24 cellular contexts compared by ENCODE assay signal in the genomic region with DNA sequence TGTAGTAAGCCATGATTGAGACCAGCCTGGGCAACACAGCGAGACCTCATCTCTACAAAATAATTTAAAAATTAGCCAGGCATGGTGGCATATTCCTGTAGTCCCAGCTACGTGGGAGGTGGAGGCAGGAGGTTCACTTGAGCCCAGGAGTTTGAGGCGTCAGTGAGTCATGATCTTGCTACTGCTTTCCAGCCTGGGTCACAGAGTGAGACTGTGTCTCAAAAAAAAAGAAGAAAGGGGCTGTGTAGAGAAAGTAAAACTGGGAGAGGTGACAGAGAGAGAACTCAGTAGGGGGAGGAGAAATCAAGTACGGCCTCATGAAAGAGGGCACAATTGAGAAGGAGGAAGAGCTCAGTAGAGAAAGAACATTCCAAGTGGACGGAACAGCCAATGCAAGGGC. TPM values are rescaled to one million over a fixed set of nuclear protein-coding genes. Genes with fewer than 3 reads are reported as not detected.
DNase-seq lines count a peak whose midpoint lies in the region; ATAC-seq, FAIRE-seq and TF ChIP-seq lines count a peak whose summit lies in the region.
"Had no signal": no experiment of that assay in that cellular context is flagged by ENCODE, and none has a peak within 500 bp of the region (broad histone marks: within the 10 kb centered on the region; RNA-seq: fewer than 3 reads in every experiment).

No MANE protein-coding gene starts in this region.

- H3K4me3 ChIP-seq in NB4 (ENCODE audit: low read depth, low read length), result no peak overlapping the region
- H3K4me3 ChIP-seq: HAP-1, K562, left lung, MG63, pancreas, upper lobe of left lung had no signal

- no peak for TF ChIP-seq POLR2A in NB4 (IDR thresholded peaks at IDR 0.05; ENCODE audit: extremely low read depth, insufficient read length)

- no peak for TF ChIP-seq CTCF in CD14-positive monocyte (IDR thresholded peaks at IDR 0.05)
- TF ChIP-seq CTCF in NB4 (IDR thresholded peaks at IDR 0.05; ENCODE audit: low read depth, low read length), result no peak

- peak overlapping the region; percentile 81 for H3K27ac Mint-ChIP-seq in T-helper 2 cell treated with Interferon-gamma antibody and Interleukin-4, amounts not matched to agents 5 μg/mL and 100 μg/mL, for 36 hours
- peak overlapping the region in 4 of 7 donors; percentile 10 to 80 (median 32) for H3K27ac Mint-ChIP-seq in CD14-positive monocyte
- peak overlapping the region; percentile 43 for H3K27ac Mint-ChIP-seq in activated naive CD8-positive, alpha-beta T cell treated with anti-CD3 and anti-CD28 coated beads, Interleukin-2, amount 50 U/mL, for 24 hours

- no peaks in the 10 kb centered on the region for H3K27me3 Mint-ChIP-seq in T-helper 2 cell treated with Interferon-gamma antibody and Interleukin-4, amounts not matched to agents 5 μg/mL and 100 μg/mL, for 36 hours (ENCODE audit: low read depth)
- no peaks in the 10 kb centered on the region for H3K27me3 Mint-ChIP-seq in CD14-positive monocyte (ENCODE audit: low read depth in 3 of 3)
- no peaks in the 10 kb centered on the region for H3K27me3 Mint-ChIP-seq in activated naive CD8-positive, alpha-beta T cell treated with anti-CD3 and anti-CD28 coated beads, Interleukin-2, amount 50 U/mL, for 24 hours
- H3K27me3 Mint-ChIP-seq: naive thymus-derived CD8-positive, alpha-beta T cell had no signal

- H3K9me3 Mint-ChIP-seq in T-helper 2 cell treated with Interferon-gamma antibody and Interleukin-4, amounts not matched to agents 5 μg/mL and 100 μg/mL, for 36 hours, result no peaks in the 10 kb centered on the region
- no peaks in the 10 kb centered on the region for H3K9me3 Mint-ChIP-seq in CD14-positive monocyte
- H3K9me3 Mint-ChIP-seq in activated naive CD8-positive, alpha-beta T cell treated with anti-CD3 and anti-CD28 coated beads, Interleukin-2, amount 50 U/mL, for 24 hours, result no peaks in the 10 kb centered on the region
- H3K9me3 Mint-ChIP-seq: naive thymus-derived CD8-positive, alpha-beta T cell had no signal

- H3K36me3 Mint-ChIP-seq in T-helper 2 cell treated with Interferon-gamma antibody and Interleukin-4, amounts not matched to agents 5 μg/mL and 100 μg/mL, for 36 hours (ENCODE audit: low read depth), result no peaks in the 10 kb centered on the region
- peaks cover 36 to 40% of the 10 kb centered on the region in 2 donors for H3K36me3 Mint-ChIP-seq in CD14-positive monocyte
- peaks cover 2% of the 10 kb centered on the region for H3K36me3 Mint-ChIP-seq in activated naive CD8-positive, alpha-beta T cell treated with anti-CD3 and anti-CD28 coated beads, Interleukin-2, amount 50 U/mL, for 24 hours (ENCODE audit: low read depth)

- intact Hi-C loops in CD14-positive monocyte (cut with micrococcal nuclease), result no loop called here

- H3K4me1 Mint-ChIP-seq in T-helper 2 cell treated with Interferon-gamma antibody and Interleukin-4, amounts not matched to agents 5 μg/mL and 100 μg/mL, for 36 hours (ENCODE audit: low read depth), result peaks cover 22% of the 10 kb centered on the region
- peaks cover 22% of the 10 kb centered on the region for H3K4me1 Mint-ChIP-seq in CD14-positive monocyte
- peaks cover 25% of the 10 kb centered on the region for H3K4me1 Mint-ChIP-seq in activated naive CD8-positive, alpha-beta T cell treated with anti-CD3 and anti-CD28 coated beads, Interleukin-2, amount 50 U/mL, for 24 hours

- peak overlapping the region; percentile 20 for H3K4me3 Mint-ChIP-seq in T-helper 2 cell treated with Interferon-gamma antibody and Interleukin-4, amounts not matched to agents 5 μg/mL and 100 μg/mL, for 36 hours
- no peak overlapping the region for H3K4me3 Mint-ChIP-seq in CD14-positive monocyte
- H3K4me3 Mint-ChIP-seq in activated naive CD8-positive, alpha-beta T cell treated with anti-CD3 and anti-CD28 coated beads, Interleukin-2, amount 50 U/mL, for 24 hours, result no peak overlapping the region
- H3K4me3 Mint-ChIP-seq: naive thymus-derived CD8-positive, alpha-beta T cell had no signal

- no peak for FAIRE-seq in RCC 7860 (lab: Jason Lieb, UNC)
- FAIRE-seq: K562, pancreas had no signal

- no peak for DNase-seq in T-helper 2 cell treated with Interferon-gamma antibody and Interleukin-4, amounts not matched to agents 5 μg/mL and 100 μg/mL, for 36 hours (ENCODE audit: low spot score)
- DNase-seq in T-helper 2 cell, result no peak
- DNase-seq in CD14-positive monocyte (ENCODE audit: low spot score), result no peak
- peak; percentile 14 for DNase-seq in NB4 (ENCODE audit: low read depth)
- DNase-seq in activated naive CD8-positive, alpha-beta T cell treated with anti-CD3 and anti-CD28 coated beads, Interleukin-2, amount 50 U/mL, for 24 hours, result no peak
- no peak for DNase-seq in NCI-H1694 treated with DMSO at 0.1 percent for 48 hours (lab: John Stamatoyannopoulos, UW)
- no peak for DNase-seq in RCC 7860 (ENCODE audit: low spot score)
- no peak for DNase-seq in AG08396 (ENCODE audit: low spot score)
- DNase-seq: activated gamma-delta T cell; DMS79; effector CD4-positive, alpha-beta T cell; erythroblast; foreskin fibroblast; left lung; MG63; naive thymus-derived CD8-positive, alpha-beta T cell; NCI-H146; NCI-H510A treated with DMSO at 0.1 percent for 48 hours; pancreas; right cardiac atrium; upper lobe of left lung; WERI-Rb-1 had no signal

- peak; percentile 78 for ATAC-seq in activated naive CD8-positive, alpha-beta T cell treated with anti-CD3 and anti-CD28 coated beads, Interleukin-2, amount 50 U/mL, for 24 hours
- ATAC-seq: K562; naive thymus-derived CD8-positive, alpha-beta T cell; pancreas; right cardiac atrium had no signal

RNA-seq across cellular contexts. Expression of gene TECPR2, which starts 12.4 kb away (rescaled TPM):
- 1 to 10 TPM; 2.8 to 6.4 TPM for polyA plus RNA-seq in CD14-positive monocyte

RNA-seq across cellular contexts. Expression of gene CINP, which starts 12.4 kb away (rescaled TPM):
- polyA plus RNA-seq in CD14-positive monocyte, result 10 to 100 TPM; 57.1 to 58.5 TPM

RNA-seq across cellular contexts. Expression of gene ZNF839, which starts 55.6 kb away (rescaled TPM):
- 1 to 10 TPM in 1 of 2 donors, under 1 TPM in 1; 0.47 to 1.7 TPM for polyA plus RNA-seq in CD14-positive monocyte
